Comparison of ENCODE assay signal across 19 cellular contexts in the genomic region with DNA sequence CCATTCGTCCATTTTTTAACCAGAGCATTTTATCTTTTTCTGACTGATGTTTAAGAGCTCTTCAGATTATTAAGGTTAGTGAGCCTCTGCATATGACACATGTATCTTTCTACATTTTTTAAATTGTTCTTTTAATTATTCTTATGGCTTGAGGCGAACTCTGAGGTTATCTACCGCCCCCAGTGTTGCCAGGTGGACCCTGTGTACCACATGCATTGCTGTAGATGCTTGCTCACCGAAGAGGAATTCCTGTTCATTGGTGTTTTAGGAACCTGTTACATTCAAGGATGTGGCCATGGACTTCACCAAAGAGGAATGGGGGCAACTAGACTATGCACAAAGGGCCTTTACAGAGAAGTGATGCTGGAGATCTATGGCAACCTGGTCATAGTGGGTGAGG. TPM values are rescaled to one million over a fixed set of nuclear protein-coding genes. Genes with fewer than 3 reads are reported as not detected.
A peak's percentile ranks its signal among the peaks of the same experiment; 100 is the strongest.
DNase-seq lines count a peak whose midpoint lies in the region; ATAC-seq and TF ChIP-seq lines count a peak whose summit lies in the region.
"Had no signal": no experiment of that assay in that cellular context is flagged by ENCODE, and none has a peak within 500 bp of the region (broad histone marks: within the 10 kb centered on the region; RNA-seq: fewer than 3 reads in every experiment).

No MANE protein-coding gene starts in this region.

- peaks cover 7% of the 10 kb centered on the region for H3K9me3 Mint-ChIP-seq in MCF 10A (ENCODE audit: unreplicated experiment)
- H3K9me3 Mint-ChIP-seq: CD8-positive, alpha-beta T cell had no signal

- H3K27me3 ChIP-seq in mammary epithelial cell (ENCODE audit: insufficient read depth, low read length), result no peaks in the 10 kb centered on the region
- H3K27me3 ChIP-seq: BLaER1 had no signal

- H3K27ac Mint-ChIP-seq in MCF 10A (ENCODE audit: low read depth, unreplicated experiment), result no peak overlapping the region
- H3K27ac Mint-ChIP-seq: B cell; CD4-positive, CD25-positive, alpha-beta regulatory T cell; CD8-positive, alpha-beta T cell had no signal

- H3K36me3 Mint-ChIP-seq in MCF 10A (ENCODE audit: insufficient read depth, unreplicated experiment), result no peaks in the 10 kb centered on the region
- H3K36me3 Mint-ChIP-seq: CD8-positive, alpha-beta T cell had no signal

- H3K9me3 ChIP-seq in mammary epithelial cell (replicated peaks; ENCODE audit: insufficient read depth, low read length), result no peaks in the 10 kb centered on the region

- H2AFZ ChIP-seq in mammary epithelial cell (ENCODE audit: low read depth, low read length), result no peak overlapping the region

- H3K4me3 Mint-ChIP-seq in MCF 10A (ENCODE audit: unreplicated experiment), result no peak overlapping the region
- H3K4me3 Mint-ChIP-seq: B cell; CD4-positive, CD25-positive, alpha-beta regulatory T cell; CD8-positive, alpha-beta T cell had no signal

- H3K4me1 ChIP-seq in mammary epithelial cell (ENCODE audit: insufficient read depth, low read length), result no peaks in the 10 kb centered on the region
- H3K4me1 ChIP-seq: BLaER1 had no signal

- H3K27ac ChIP-seq in mammary epithelial cell (ENCODE audit: insufficient read depth, low read depth, low read length), result no peak overlapping the region
- H3K27ac ChIP-seq: 22Rv1, BLaER1, C4-2B had no signal

- no peaks in the 10 kb centered on the region for H4K20me1 ChIP-seq in mammary epithelial cell (ENCODE audit: insufficient read depth, low read length)
- H4K20me1 ChIP-seq: BLaER1 had no signal

- dilution Hi-C loops in mammary epithelial cell (cut with HindIII; ENCODE audit: low sequenced_read_pairs), result no loop called here

- DNase-seq in mammary epithelial cell (peak; percentile 28), MCF 10A (ENCODE audit: unreplicated experiment) (no peak), M059J (ENCODE audit: low read depth) (peak; percentile 38), iPS-NIHi11 (ENCODE audit: low spot score) (peak; percentile 14), dermis blood vessel endothelial cell (no peak)
- no peak for DNase-seq in activated T-cell treated with anti-CD3 and anti-CD28 coated beads, Interleukin-2, amount 50 U/mL, for 1 hour
- DNase-seq: CD4-positive, CD25-positive, alpha-beta regulatory T cell; CD8-positive, alpha-beta T cell; DMS 273 treated with DMSO at 0.1 percent for 48 hours; DMS79; EL; GF-D8; GOT3; HCEC 1CT had no signal

- in situ Hi-C loops in mammary epithelial cell (cut with MboI; ENCODE audit: low sequenced_read_pairs in 2 of 2), result no loop called here

- H3K79me2 ChIP-seq in mammary epithelial cell (ENCODE audit: insufficient read depth, low read length), result no peaks in the 10 kb centered on the region

- H3K4me2 ChIP-seq in mammary epithelial cell (ENCODE audit: insufficient read depth, low read depth, low read length), result no peak overlapping the region
- H3K4me2 ChIP-seq: BLaER1 had no signal

- no peak for TF ChIP-seq CTCF in mammary epithelial cell (conservative IDR thresholded peaks at IDR 0.05 in 1 of 2, IDR thresholded peaks at IDR 0.05 in 1 of 2; ENCODE audit: extremely low read depth in 1 of 2, insufficient read depth in 1 of 2, low read depth in 1 of 2, low read length in 2 of 2)
- no peak for TF ChIP-seq CTCF in MCF 10A (IDR thresholded peaks at IDR 0.05; ENCODE audit: unreplicated experiment)

- 59% methylated on average over 4 of the region's 4 CpGs for WGBS in mammary epithelial cell (ENCODE audit: low coverage, missing lambda C conversion rate)

- no peaks in the 10 kb centered on the region for H3K27me3 Mint-ChIP-seq in MCF 10A (ENCODE audit: insufficient read depth, unreplicated experiment)

- H3K9ac ChIP-seq in mammary epithelial cell (ENCODE audit: insufficient read depth, low read length), result no peak overlapping the region
- H3K9ac ChIP-seq: BLaER1 had no signal

- no peak overlapping the region for H3K4me3 ChIP-seq in mammary epithelial cell (replicated peaks in 1 of 3; ENCODE audit: insufficient read depth in 1 of 3, low read depth in 2 of 3, low read length in 3 of 3)
- H3K4me3 ChIP-seq: BLaER1 had no signal

- BruUV-seq in mammary epithelial cell (replicated peaks; lab: Mats Ljungman, UMichigan) (no TSS peak), MCF 10A (replicated peaks; lab: Mats Ljungman, UMichigan) (no TSS peak)

- intact Hi-C loops in mammary epithelial cell (cut with micrococcal nuclease) (no loop called here), MCF 10A (cut with micrococcal nuclease) (no loop called here)

- CTCF ChIA-PET in mammary epithelial cell (lab: Charles Lee; ENCODE audit: low non-redundant PET) (interaction anchor here (0.6 kb wide), 2 partner anchors 28 to 31 kb away, joined by 5 to 24 read pairs; no protein-coding TSS in a partner anchor), MCF 10A (lab: Yijun Ruan, JAX) (interaction anchor here (0.6 to 1.4 kb wide), 4 partner anchors 29 to 852 kb away, joined by 3 to 5 read pairs (median 3); no protein-coding TSS in a partner anchor)

- no peaks in the 10 kb centered on the region for H3K36me3 ChIP-seq in mammary epithelial cell (ENCODE audit: insufficient read depth, low read length)

- no peak for ATAC-seq in HG03175 (IDR thresholded peaks at IDR 0.05; ENCODE audit: unreplicated experiment)
- ATAC-seq: CD8-positive, alpha-beta T cell had no signal

- POLR2A ChIA-PET in MCF 10A (lab: Yijun Ruan, JAX), result interaction anchor here (0.6 kb wide), 1 partner anchor 370 kb away, joined by 3 read pairs; no protein-coding TSS in a partner anchor

- H3K4me1 Mint-ChIP-seq in MCF 10A (ENCODE audit: insufficient read depth, unreplicated experiment), result no peaks in the 10 kb centered on the region
- H3K4me1 Mint-ChIP-seq: B cell had no signal

RNA-seq across cellular contexts. Expression of gene ZNF684, which starts 31.8 kb away (rescaled TPM):
- total RNA-seq in mammary epithelial cell (1 to 10 TPM; 3.7 to 4.1 TPM), MCF 10A (2022) (1.4 and 1.8 TPM in 2 replicates), dermis blood vessel endothelial cell (3.3 and 4.4 TPM in 2 replicates)
- 2.1 TPM for polyA plus RNA-seq in mammary epithelial cell
- not detected for polyA minus RNA-seq in mammary epithelial cell
- 6.6 and 7.4 TPM in 2 replicates for total RNA-seq in M059J (2014; rRNA removed; shearing (Covaris generic))

RNA-seq across cellular contexts. Expression of gene EXO5, which starts 54.7 kb away (rescaled TPM):
- total RNA-seq in mammary epithelial cell (10 to 100 TPM in 1 of 2 donors, 1 to 10 TPM in 1; 7.2 to 14.7 TPM), MCF 10A (2022) (2.2 and 3.1 TPM in 2 replicates), dermis blood vessel endothelial cell (6.7 and 11.9 TPM in 2 replicates)
- 10.1 TPM for polyA plus RNA-seq in mammary epithelial cell
- 22.4 TPM for polyA minus RNA-seq in mammary epithelial cell
- 13.8 and 15.9 TPM in 2 replicates for total RNA-seq in M059J (2014; rRNA removed; shearing (Covaris generic))

Comparison
In these comparisons a context has a peak if more than half of its experiments do, and no peak if none do; other contexts are left out.
1. DNase-seq: peak in mammary epithelial cell (single experiment), M059J (single experiment) and iPS-NIHi11 (single experiment); none in MCF 10A (single experiment), dermis blood vessel endothelial cell (single experiment) and activated T-cell treated with anti-CD3 and anti-CD28 coated beads, Interleukin-2, amount 50 U/mL, for 1 hour (single experiment).